Comparison of ENCODE assay signal across 18 cellular contexts in the genomic region with DNA sequence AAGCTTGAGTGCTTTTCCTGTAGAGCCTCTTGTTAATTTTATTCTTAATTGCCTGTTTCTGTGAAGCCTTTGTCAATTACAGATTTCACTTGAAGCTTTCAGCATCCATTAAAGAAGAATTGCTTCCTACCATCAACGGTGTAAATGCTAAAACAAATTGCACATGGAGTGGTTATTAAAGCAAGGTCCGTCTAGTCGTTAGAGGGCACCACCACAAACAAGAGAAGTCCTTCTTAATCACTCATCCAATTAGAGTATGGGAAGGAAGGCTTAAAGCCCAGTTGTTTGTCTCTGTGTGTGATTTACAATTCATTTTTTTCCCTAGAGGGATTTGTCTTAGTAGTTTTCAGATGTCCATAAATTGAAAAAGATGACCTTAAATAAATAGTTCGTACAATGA. TPM values are rescaled to one million over a fixed set of nuclear protein-coding genes. Genes with fewer than 3 reads are reported as not detected.
A peak's percentile ranks its signal among the peaks of the same experiment; 100 is the strongest.
DNase-seq lines count a peak whose midpoint lies in the region; ATAC-seq and TF ChIP-seq lines count a peak whose summit lies in the region.
"Had no signal": no experiment of that assay in that cellular context is flagged by ENCODE, and none has a peak within 500 bp of the region (broad histone marks: within the 10 kb centered on the region; RNA-seq: fewer than 3 reads in every experiment).

No MANE protein-coding gene starts in this region.

- H3K4me1 ChIP-seq in thoracic aorta (ENCODE audit: control insufficient read depth in 1 of 2, low read depth in 2 of 2): peaks cover 0 to 36% of the 10 kb centered on the region in 2 donors
- peaks cover 5% of the 10 kb centered on the region for H3K4me1 ChIP-seq in vagina
- H3K4me1 ChIP-seq: parathyroid adenoma had no signal

- no peak for TF ChIP-seq POLR2A in vagina (IDR thresholded peaks at IDR 0.05)

- DNase-seq in NCI-H1694 (lab: John Stamatoyannopoulos, UW): peak; percentile 15
- DNase-seq in NCI-H1694 treated with DMSO at 0.1 percent for 48 hours (lab: John Stamatoyannopoulos, UW): no peak
- peak; percentile 81 for DNase-seq in NCI-H2171 treated with DMSO at 0.1 percent for 48 hours (lab: John Stamatoyannopoulos, UW)
- peak; percentile 80 for DNase-seq in cerebellar cortex (ENCODE audit: low spot score)
- no peak for DNase-seq in thoracic aorta (ENCODE audit: low spot score)
- DNase-seq in vagina (ENCODE audit: extremely low spot score in 2 of 2): no peak
- no peak for DNase-seq in GF-D8 (lab: John Stamatoyannopoulos, UW)
- no peak for DNase-seq in ureter (ENCODE audit: low spot score)
- DNase-seq: activated CD4-positive, alpha-beta T cell treated with anti-CD3 and anti-CD28 coated beads, Interleukin-2, amount 10 ng/mL, durations not matched to agents 24 days and 14 days; activated naive CD4-positive, alpha-beta T cell treated with Interleukin-2 at 50 U/mL for 16 hours; Karpas-422; NCI-H1417 treated with DMSO at 0.1 percent for 48 hours; spleen; thyroid gland had no signal

- no peaks in the 10 kb centered on the region for H3K9me3 ChIP-seq in thoracic aorta
- no peaks in the 10 kb centered on the region for H3K9me3 ChIP-seq in vagina
- H3K9me3 ChIP-seq: esophagus muscularis mucosa, spleen, thyroid gland had no signal

- H3K27ac ChIP-seq in thoracic aorta (no peak overlapping the region), vagina (no peak overlapping the region)
- H3K27ac ChIP-seq: esophagus muscularis mucosa, parathyroid adenoma, spleen, thyroid gland had no signal

- H3K27me3 ChIP-seq in thoracic aorta (replicated peaks; ENCODE audit: insufficient read depth): no peaks in the 10 kb centered on the region
- no peaks in the 10 kb centered on the region for H3K27me3 ChIP-seq in vagina

- intact Hi-C loops in vagina (cut with DNase I): no loop called here

- H3K4me3 ChIP-seq in thoracic aorta: peak overlapping the region; percentile 72
- H3K4me3 ChIP-seq in vagina: no peak overlapping the region
- H3K4me3 ChIP-seq: lung, thyroid gland had no signal

- H3K36me3 ChIP-seq in thoracic aorta (no peaks in the 10 kb centered on the region), vagina (no peaks in the 10 kb centered on the region)
- H3K36me3 ChIP-seq: esophagus muscularis mucosa, spleen, thyroid gland had no signal

- TF ChIP-seq CTCF in thoracic aorta (IDR thresholded peaks at IDR 0.05): no peak
- no peak for TF ChIP-seq CTCF in vagina (IDR thresholded peaks at IDR 0.05)

- no peak for ATAC-seq in thoracic aorta (ENCODE audit: insufficient number of reproducible peaks, low FRiP score, low read depth)

RNA-seq across cellular contexts. Expression of a gene that starts 1.6 kb away (rescaled TPM):
- 1 to 10 TPM; 1.6 to 2.8 TPM for total RNA-seq in thoracic aorta
- 4.2 TPM for total RNA-seq in vagina
- total RNA-seq in ureter: 1.4 TPM
- total RNA-seq: activated CD4-positive, alpha-beta T cell treated with anti-CD3 and anti-CD28 coated beads, Interleukin-2, amount 10 ng/mL, durations not matched to agents 24 days and 14 days; astrocyte; thyroid gland had no signal

Comparison
In these comparisons a context has a peak if more than half of its experiments do, and no peak if none do; other contexts are left out.
1. DNase-seq: peak in NCI-H1694 (single experiment), NCI-H2171 treated with DMSO at 0.1 percent for 48 hours (single experiment) and cerebellar cortex (single experiment); none in NCI-H1694 treated with DMSO at 0.1 percent for 48 hours (single experiment), thoracic aorta (single experiment), vagina (0 of 2), GF-D8 (single experiment) and ureter (single experiment).